ENCODE assay signal across 9 cellular contexts in the genomic region with DNA sequence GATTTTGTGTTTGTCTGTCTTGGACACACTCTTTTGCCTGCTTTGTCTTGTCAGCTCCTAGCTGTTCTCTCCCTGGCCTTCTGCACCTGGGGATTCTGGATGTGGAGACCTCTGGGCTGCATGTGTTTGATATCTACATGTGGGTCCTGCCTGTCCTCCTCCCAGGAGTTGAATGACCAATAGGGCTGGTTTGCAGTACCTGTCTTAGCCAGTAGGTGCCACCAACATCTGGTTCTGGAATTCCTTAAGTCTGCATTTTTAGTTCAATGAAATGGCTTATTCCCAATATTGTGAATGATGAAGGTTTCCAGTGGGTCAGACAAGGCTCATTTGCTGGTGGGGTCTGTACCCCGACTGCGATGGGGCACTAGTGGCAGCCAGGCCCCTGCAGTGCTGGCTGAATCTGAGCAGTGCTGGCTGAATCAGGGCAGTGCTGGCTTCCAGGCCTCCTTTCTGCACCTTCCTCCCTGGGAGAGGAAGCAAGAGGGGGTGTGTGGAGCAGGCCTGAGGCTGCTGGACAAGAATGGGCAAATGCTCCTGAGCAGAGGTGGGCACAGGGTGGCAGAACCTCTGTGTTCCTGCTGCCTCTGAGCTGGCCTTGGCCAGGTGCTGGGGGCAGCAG.
DNase-seq lines count a peak whose midpoint lies in the region; ATAC-seq and TF ChIP-seq lines count a peak whose summit lies in the region.
"Had no signal": no experiment of that assay in that cellular context is flagged by ENCODE, and none has a peak within 500 bp of the region (broad histone marks: within the 10 kb centered on the region; RNA-seq: fewer than 3 reads in every experiment).

No MANE protein-coding gene starts in this region.

- WGBS in mammary epithelial cell (ENCODE audit: low coverage, missing lambda C conversion rate) = 68% methylated on average over 2 of the region's 2 CpGs

- H3K4me1 Mint-ChIP-seq in neural crest cell = no peaks in the 10 kb centered on the region

- no peak overlapping the region for H3K4me3 Mint-ChIP-seq in neural crest cell

- no peak overlapping the region for H3K9ac ChIP-seq in mammary epithelial cell (ENCODE audit: insufficient read depth, low read length)

- peaks cover 8% of the 10 kb centered on the region for H3K9me3 ChIP-seq in mammary epithelial cell (replicated peaks; ENCODE audit: insufficient read depth, low read length)

- in situ Hi-C loops in mammary epithelial cell (cut with MboI; ENCODE audit: low sequenced_read_pairs in 2 of 2) = no loop called here

- ATAC-seq in GM21723 (IDR thresholded peaks at IDR 0.05; ENCODE audit: unreplicated experiment) (no peak), GM18858 (IDR thresholded peaks at IDR 0.05; ENCODE audit: unreplicated experiment) (no peak)

- dilution Hi-C loops in mammary epithelial cell (cut with HindIII; ENCODE audit: low sequenced_read_pairs) = loop anchor here (10.0 kb wide), 1 partner anchor 65 kb away; no protein-coding TSS in a partner anchor

- no peaks in the 10 kb centered on the region for H3K9me3 Mint-ChIP-seq in neural crest cell

- TF ChIP-seq CTCF in HL-60 (IDR thresholded peaks at IDR 0.05; ENCODE audit: insufficient read depth, low read length) (peak; percentile 73), mammary epithelial cell (conservative IDR thresholded peaks at IDR 0.05 in 1 of 2, IDR thresholded peaks at IDR 0.05 in 1 of 2; ENCODE audit: extremely low read depth in 1 of 2, insufficient read depth in 1 of 2, low read depth in 1 of 2, low read length in 2 of 2) (peak; percentile 63 to 83), neural crest cell (conservative IDR thresholded peaks at IDR 0.05) (peak; percentile 67)

- peaks cover 3% of the 10 kb centered on the region for H3K36me3 Mint-ChIP-seq in neural crest cell (ENCODE audit: low read depth)

- H3K27me3 Mint-ChIP-seq in neural crest cell (ENCODE audit: low read depth) = no peaks in the 10 kb centered on the region

- H3K27me3 ChIP-seq in HL-60 (ENCODE audit: insufficient read depth, poor library complexity, severe bottlenecking) = no peaks in the 10 kb centered on the region
- H3K27me3 ChIP-seq in mammary epithelial cell (ENCODE audit: insufficient read depth, low read length) = no peaks in the 10 kb centered on the region

- intact Hi-C loops in mammary epithelial cell (cut with micrococcal nuclease) = loop anchor here (5.0 kb wide), 1 partner anchor 43 kb away; no protein-coding TSS in a partner anchor

- H3K4me1 ChIP-seq in mammary epithelial cell (ENCODE audit: insufficient read depth, low read length) = peaks cover 25% of the 10 kb centered on the region

- no TSS peak for BruUV-seq in mammary epithelial cell (replicated peaks; lab: Mats Ljungman, UMichigan)

- H4K20me1 ChIP-seq in mammary epithelial cell (ENCODE audit: insufficient read depth, low read length) = no peaks in the 10 kb centered on the region

- CTCF ChIA-PET in mammary epithelial cell (lab: Charles Lee; ENCODE audit: low non-redundant PET) = no interaction called here

- H3K27ac Mint-ChIP-seq in neural crest cell (ENCODE audit: unreplicated experiment) = no peak overlapping the region

- H3K27ac ChIP-seq in HL-60 (replicated peaks) = no peak overlapping the region
- H3K27ac ChIP-seq in mammary epithelial cell (ENCODE audit: insufficient read depth, low read depth, low read length) = no peak overlapping the region
- H3K27ac ChIP-seq: epithelial cell of prostate had no signal

- H3K4me2 ChIP-seq in mammary epithelial cell (ENCODE audit: insufficient read depth, low read depth, low read length) = no peak overlapping the region

- H2AFZ ChIP-seq in mammary epithelial cell (ENCODE audit: low read depth, low read length) = no peak overlapping the region

- no peak overlapping the region for H3K4me3 ChIP-seq in HL-60 (replicated peaks; ENCODE audit: insufficient read depth, low read length)
- H3K4me3 ChIP-seq in mammary epithelial cell (replicated peaks in 1 of 3; ENCODE audit: insufficient read depth in 1 of 3, low read depth in 2 of 3, low read length in 3 of 3) = no peak overlapping the region

- no peaks in the 10 kb centered on the region for H3K36me3 ChIP-seq in mammary epithelial cell (ENCODE audit: insufficient read depth, low read length)

- peaks cover 89% of the 10 kb centered on the region for H3K79me2 ChIP-seq in mammary epithelial cell (ENCODE audit: insufficient read depth, low read length)

- peak; percentile 43 for DNase-seq in COLO829 (ENCODE audit: low spot score)
- peak in 1 of 2 experiments; percentile 45 for DNase-seq in HL-60 (ENCODE audit: low read depth in 1 of 2, low spot score in 1 of 2)
- no peak for DNase-seq in mammary epithelial cell
- DNase-seq in neural crest cell (ENCODE audit: low read depth, low spot score) = peak; percentile 28
- no peak for DNase-seq in retina
- no peak for DNase-seq in NCI-H1048 (lab: John Stamatoyannopoulos, UW)

Comparison
In these comparisons a context has a peak if more than half of its experiments do, and no peak if none do; other contexts are left out.
1. DNase-seq: peak in COLO829 (single experiment) and neural crest cell (single experiment); none in mammary epithelial cell (single experiment), retina (single experiment) and NCI-H1048 (single experiment).
2. Peak in every context shown above with its lines, with median percentiles within 50 percentile points of each other: CTCF ChIP-seq.